ENCODE assay signal across 1 cellular context in the genomic region with DNA sequence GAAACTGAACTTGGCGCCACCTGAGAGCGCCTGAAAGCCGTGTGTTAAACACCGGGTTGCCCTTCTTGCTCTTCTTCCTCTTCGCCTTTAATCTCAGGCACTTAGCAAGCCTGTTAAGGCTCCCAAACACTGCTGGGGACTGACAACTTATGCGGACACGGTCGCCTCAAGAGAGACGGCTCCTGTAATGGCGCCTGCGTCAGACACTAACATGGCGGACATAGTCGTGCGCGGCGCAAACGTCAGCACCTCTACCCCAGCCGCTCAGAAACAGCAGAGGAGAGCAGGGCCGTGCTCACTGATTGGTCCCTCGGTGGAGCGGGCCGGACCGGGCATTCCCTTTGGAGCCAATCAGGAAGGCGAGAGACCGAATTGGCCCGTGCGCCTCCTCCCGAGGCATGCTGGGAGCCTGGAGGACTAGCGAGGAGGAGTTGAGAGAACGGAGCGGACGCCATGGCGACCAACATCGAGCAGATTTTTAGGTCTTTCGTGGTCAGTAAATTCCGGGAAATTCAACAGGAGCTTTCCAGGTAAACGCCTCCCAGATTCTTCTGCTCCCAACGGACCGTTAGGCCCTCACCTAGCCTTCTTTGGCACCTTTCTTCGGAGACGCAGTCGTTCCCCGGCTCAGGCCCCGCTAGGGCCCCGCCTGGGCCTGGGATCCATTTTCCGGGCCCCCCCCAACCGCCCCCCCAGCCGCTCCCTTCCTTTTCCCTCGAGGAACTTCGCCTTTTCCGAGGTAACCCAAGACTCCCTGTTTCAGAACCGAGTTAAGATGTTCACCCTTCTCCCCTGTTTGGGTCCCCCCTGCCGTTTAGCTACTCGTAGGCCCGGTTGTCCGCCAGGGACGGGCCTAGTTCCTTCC.
TF ChIP-seq lines count a peak whose summit lies in the region.

Gene SON (plus strand): TSS at position 399 of the 865 bp plus-strand sequence. CDS start 55 bp downstream, at position 454.

TF ChIP-seq in GM12878, 131 proteins besides CTCF, POLR2A, EP300 and RAD21 (continued from another document):
- TF ChIP-seq NRF1 (conservative IDR thresholded peaks at IDR 0.05; ENCODE audit: low read depth, low read length) (peak; percentile 36), FOS (IDR thresholded peaks at IDR 0.05; ENCODE audit: borderline replicate concordance, extremely low read depth, insufficient read length) (peak; percentile 44), JUND (IDR thresholded peaks at IDR 0.05; ENCODE audit: low read depth, low read length) (no peak), CBX5 (IDR thresholded peaks at IDR 0.05; ENCODE audit: low read depth) (0 out of 2 replicates have a peak, but pooled peaks have one; percentile 9), IKZF1 (conservative IDR thresholded peaks at IDR 0.05) (peak; percentile 62), ZBED1 (IDR thresholded peaks at IDR 0.05; ENCODE audit: borderline replicate concordance) (0 out of 2 replicates have a peak, but pooled peaks have one; percentile 21), RBBP5 (conservative IDR thresholded peaks at IDR 0.05) (no peak), CUX1 (IDR thresholded peaks at IDR 0.05; ENCODE audit: insufficient replicate concordance, low read depth, low read length) (no peak), BHLHE40 (IDR thresholded peaks at IDR 0.05; ENCODE audit: borderline replicate concordance in 1 of 2, low read depth in 2 of 2, low read length in 1 of 2) (no peak; a peak in 3 of 4 replicates), SPI1 (IDR thresholded peaks at IDR 0.05; ENCODE audit: borderline replicate concordance, insufficient read depth, low read depth, low read length) (peak; percentile 4; the same call in 1 of the 2 replicates), HCFC1 (IDR thresholded peaks at IDR 0.05; ENCODE audit: low read length) (peak; percentile 42; the same call in 1 of the 2 replicates), MEF2B (IDR thresholded peaks at IDR 0.05; ENCODE audit: partially characterized antibody, poor library complexity, severe bottlenecking) (no peak), GABPA (IDR thresholded peaks at IDR 0.05; ENCODE audit: low read depth) (no peak), RAD51 (IDR thresholded peaks at IDR 0.05) (0 out of 2 replicates have a peak, but pooled peaks have one; percentile 23)
- TF ChIP-seq, protein P1, sequence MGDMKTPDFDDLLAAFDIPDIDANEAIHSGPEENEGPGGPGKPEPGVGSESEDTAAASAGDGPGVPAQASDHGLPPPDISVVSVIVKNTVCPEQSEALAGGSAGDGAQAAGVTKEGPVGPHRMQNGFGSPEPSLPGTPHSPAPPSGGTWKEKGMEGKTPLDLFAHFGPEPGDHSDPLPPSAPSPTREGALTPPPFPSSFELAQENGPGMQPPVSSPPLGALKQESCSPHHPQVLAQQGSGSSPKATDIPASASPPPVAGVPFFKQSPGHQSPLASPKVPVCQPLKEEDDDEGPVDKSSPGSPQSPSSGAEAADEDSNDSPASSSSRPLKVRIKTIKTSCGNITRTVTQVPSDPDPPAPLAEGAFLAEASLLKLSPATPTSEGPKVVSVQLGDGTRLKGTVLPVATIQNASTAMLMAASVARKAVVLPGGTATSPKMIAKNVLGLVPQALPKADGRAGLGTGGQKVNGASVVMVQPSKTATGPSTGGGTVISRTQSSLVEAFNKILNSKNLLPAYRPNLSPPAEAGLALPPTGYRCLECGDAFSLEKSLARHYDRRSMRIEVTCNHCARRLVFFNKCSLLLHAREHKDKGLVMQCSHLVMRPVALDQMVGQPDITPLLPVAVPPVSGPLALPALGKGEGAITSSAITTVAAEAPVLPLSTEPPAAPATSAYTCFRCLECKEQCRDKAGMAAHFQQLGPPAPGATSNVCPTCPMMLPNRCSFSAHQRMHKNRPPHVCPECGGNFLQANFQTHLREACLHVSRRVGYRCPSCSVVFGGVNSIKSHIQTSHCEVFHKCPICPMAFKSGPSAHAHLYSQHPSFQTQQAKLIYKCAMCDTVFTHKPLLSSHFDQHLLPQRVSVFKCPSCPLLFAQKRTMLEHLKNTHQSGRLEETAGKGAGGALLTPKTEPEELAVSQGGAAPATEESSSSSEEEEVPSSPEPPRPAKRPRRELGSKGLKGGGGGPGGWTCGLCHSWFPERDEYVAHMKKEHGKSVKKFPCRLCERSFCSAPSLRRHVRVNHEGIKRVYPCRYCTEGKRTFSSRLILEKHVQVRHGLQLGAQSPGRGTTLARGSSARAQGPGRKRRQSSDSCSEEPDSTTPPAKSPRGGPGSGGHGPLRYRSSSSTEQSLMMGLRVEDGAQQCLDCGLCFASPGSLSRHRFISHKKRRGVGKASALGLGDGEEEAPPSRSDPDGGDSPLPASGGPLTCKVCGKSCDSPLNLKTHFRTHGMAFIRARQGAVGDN (IDR thresholded peaks at IDR 0.05), result peak; percentile 45; the same call in 1 of the 2 replicates
- TF ChIP-seq, protein P2, sequence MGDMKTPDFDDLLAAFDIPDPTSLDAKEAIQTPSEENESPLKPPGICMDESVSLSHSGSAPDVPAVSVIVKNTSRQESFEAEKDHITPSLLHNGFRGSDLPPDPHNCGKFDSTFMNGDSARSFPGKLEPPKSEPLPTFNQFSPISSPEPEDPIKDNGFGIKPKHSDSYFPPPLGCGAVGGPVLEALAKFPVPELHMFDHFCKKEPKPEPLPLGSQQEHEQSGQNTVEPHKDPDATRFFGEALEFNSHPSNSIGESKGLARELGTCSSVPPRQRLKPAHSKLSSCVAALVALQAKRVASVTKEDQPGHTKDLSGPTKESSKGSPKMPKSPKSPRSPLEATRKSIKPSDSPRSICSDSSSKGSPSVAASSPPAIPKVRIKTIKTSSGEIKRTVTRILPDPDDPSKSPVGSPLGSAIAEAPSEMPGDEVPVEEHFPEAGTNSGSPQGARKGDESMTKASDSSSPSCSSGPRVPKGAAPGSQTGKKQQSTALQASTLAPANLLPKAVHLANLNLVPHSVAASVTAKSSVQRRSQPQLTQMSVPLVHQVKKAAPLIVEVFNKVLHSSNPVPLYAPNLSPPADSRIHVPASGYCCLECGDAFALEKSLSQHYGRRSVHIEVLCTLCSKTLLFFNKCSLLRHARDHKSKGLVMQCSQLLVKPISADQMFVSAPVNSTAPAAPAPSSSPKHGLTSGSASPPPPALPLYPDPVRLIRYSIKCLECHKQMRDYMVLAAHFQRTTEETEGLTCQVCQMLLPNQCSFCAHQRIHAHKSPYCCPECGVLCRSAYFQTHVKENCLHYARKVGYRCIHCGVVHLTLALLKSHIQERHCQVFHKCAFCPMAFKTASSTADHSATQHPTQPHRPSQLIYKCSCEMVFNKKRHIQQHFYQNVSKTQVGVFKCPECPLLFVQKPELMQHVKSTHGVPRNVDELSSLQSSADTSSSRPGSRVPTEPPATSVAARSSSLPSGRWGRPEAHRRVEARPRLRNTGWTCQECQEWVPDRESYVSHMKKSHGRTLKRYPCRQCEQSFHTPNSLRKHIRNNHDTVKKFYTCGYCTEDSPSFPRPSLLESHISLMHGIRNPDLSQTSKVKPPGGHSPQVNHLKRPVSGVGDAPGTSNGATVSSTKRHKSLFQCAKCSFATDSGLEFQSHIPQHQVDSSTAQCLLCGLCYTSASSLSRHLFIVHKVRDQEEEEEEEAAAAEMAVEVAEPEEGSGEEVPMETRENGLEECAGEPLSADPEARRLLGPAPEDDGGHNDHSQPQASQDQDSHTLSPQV (IDR thresholded peaks at IDR 0.05), result no peak
